ENCODE assay signal across 8 cellular contexts in genomic region chr19:48634424-48635262, GRCh38. TPM values are rescaled to one million over a fixed set of nuclear protein-coding genes. Genes with fewer than 3 reads are reported as not detected.
A peak's percentile ranks its signal among the peaks of the same experiment; 100 is the strongest.
DNase-seq lines count a peak whose midpoint lies in the region; ATAC-seq and TF ChIP-seq lines count a peak whose summit lies in the region.

No MANE protein-coding gene starts in this region.

- peak; percentile 33 for ATAC-seq in HG03457 (IDR thresholded peaks at IDR 0.05; ENCODE audit: unreplicated experiment)
- peak; percentile 53 for ATAC-seq in left lung
- ATAC-seq in GM21737 (IDR thresholded peaks at IDR 0.05; ENCODE audit: unreplicated experiment) = no peak

- H3K4me3 ChIP-seq in left lung = peak overlapping the region in 1 of 2 donors; percentile 64

- DNase-seq in GM13976 (ENCODE audit: low spot score) = peak; percentile 88
- DNase-seq in NCI-H748 (lab: John Stamatoyannopoulos, UW; ENCODE audit: unreplicated experiment) = peak; percentile 99
- DNase-seq in activated CD4-positive, alpha-beta T cell treated with anti-CD3 and anti-CD28 coated beads, Interleukin-2, amount 50 U/mL, for 24 hours (ENCODE audit: low read depth in 1 of 2, low spot score in 1 of 2) = peak; percentile 82 to 93
- DNase-seq in cortex of kidney (lab: John Stamatoyannopoulos, UW) = peak; percentile 80
- peak; percentile 97 to 99 for DNase-seq in left lung
- DNase-seq in stimulated activated CD4-positive, alpha-beta T cell treated with anti-CD3 and anti-CD28 coated beads, Interleukin-2, amount 100 ng/mL, for 24 hours = peak; percentile 94 to 96

- peaks cover 0 to 9% of the 10 kb centered on the region in 2 donors for H3K36me3 ChIP-seq in left lung

- H3K27ac ChIP-seq in left lung = peak overlapping the region; percentile 91 to 94

- peaks cover 26 to 82% of the 10 kb centered on the region in 2 donors for H3K4me1 ChIP-seq in left lung

- intact Hi-C loops in left lung (cut with DNase I) = no loop called here

- in situ Hi-C loops in GM13976 (cut with MboI; ENCODE audit: low sequenced_read_pairs, unreplicated experiment) = no loop called here

- no peaks in the 10 kb centered on the region for H3K9me3 ChIP-seq in left lung

- no peak for TF ChIP-seq CTCF in GM13976 (IDR thresholded peaks at IDR 0.05; ENCODE audit: borderline replicate concordance, control extremely low read depth, extremely low read depth, insufficient read depth, missing control alignments)
- no peak for TF ChIP-seq CTCF in left lung (IDR thresholded peaks at IDR 0.05)

- H3K27me3 ChIP-seq in left lung = no peaks in the 10 kb centered on the region

RNA-seq across cellular contexts. Expression of gene DBP, which starts 2.5 kb away (rescaled TPM):
- total RNA-seq in left lung = 10 to 100 TPM in 1 of 2 donors, 1 to 10 TPM in 1; 8.9 to 10.5 TPM

RNA-seq across cellular contexts. Expression of gene CA11, which starts 11.3 kb away (rescaled TPM):
- total RNA-seq in left lung = 1 to 10 TPM; 3.6 to 3.9 TPM

RNA-seq across cellular contexts. Expression of gene SPHK2, which starts 15.3 kb away (rescaled TPM):
- 10 to 100 TPM; 21.3 to 27.5 TPM for total RNA-seq in left lung

RNA-seq across cellular contexts. Expression of gene RPL18, which starts 15.7 kb away (rescaled TPM):
- total RNA-seq in left lung = 1,000 to 10,000 TPM; 1,028 to 1,088 TPM

RNA-seq across cellular contexts. Expression of gene FAM83E, which starts 19.8 kb away (rescaled TPM):
- 10 to 100 TPM; 15.5 to 50.0 TPM for total RNA-seq in left lung
